In the genomic region with DNA sequence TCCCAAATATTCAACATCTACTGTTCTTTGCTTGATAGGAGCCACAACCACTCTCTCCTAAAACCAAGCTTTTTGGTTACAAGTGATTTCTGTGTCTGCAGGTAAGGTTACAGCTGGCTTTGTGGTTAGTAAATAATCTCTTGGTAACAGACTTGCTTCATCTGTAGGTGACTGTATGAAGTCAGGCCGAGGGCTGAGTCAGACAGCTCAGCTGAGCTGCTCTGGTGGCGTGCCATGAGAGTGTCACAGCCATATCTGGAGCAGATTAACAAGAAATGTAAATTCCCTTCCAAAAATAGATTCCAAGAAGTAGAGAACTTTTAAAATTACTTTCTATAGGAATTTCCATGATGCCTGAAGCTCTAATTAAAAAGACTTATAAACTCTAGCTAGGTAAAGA, we compare ENCODE assay signal across 8 cellular contexts. TPM values are rescaled to one million over a fixed set of nuclear protein-coding genes. Genes with fewer than 3 reads are reported as not detected.
A peak's percentile ranks its signal among the peaks of the same experiment; 100 is the strongest.
DNase-seq lines count a peak whose midpoint lies in the region; ATAC-seq and TF ChIP-seq lines count a peak whose summit lies in the region.

No MANE protein-coding gene starts in this region.

- TF ChIP-seq CTCF in kidney epithelial cell (IDR thresholded peaks at IDR 0.05; ENCODE audit: insufficient read depth, low read length, poor library complexity, severe bottlenecking) = no peak

- no peak overlapping the region for H3K4me3 ChIP-seq in kidney epithelial cell (ENCODE audit: low read depth, low read length)

- peak; percentile 45 for DNase-seq in RKO (ENCODE audit: low spot score)
- DNase-seq in kidney epithelial cell (ENCODE audit: low read depth) = peak; percentile 71
- no peak for DNase-seq in NCI-H187 (lab: John Stamatoyannopoulos, UW)
- DNase-seq in stimulated activated naive CD4-positive, alpha-beta T cell (lab: John Stamatoyannopoulos, UW) = no peak
- DNase-seq in NCI-H345 treated with DMSO at 0.1 percent for 48 hours (lab: John Stamatoyannopoulos, UW; ENCODE audit: unreplicated experiment) = no peak
- DNase-seq in HT-29 (ENCODE audit: low spot score) = no peak

- H3K27me3 ChIP-seq in kidney epithelial cell (ENCODE audit: control insufficient read depth, insufficient read depth, low read length) = no peaks in the 10 kb centered on the region

- H3K36me3 ChIP-seq in kidney epithelial cell (ENCODE audit: control insufficient read depth, insufficient read depth, low read length) = no peaks in the 10 kb centered on the region

- ATAC-seq in GM18499 (IDR thresholded peaks at IDR 0.05; ENCODE audit: insufficient read depth, unreplicated experiment) (peak; percentile 58), HG02610 (IDR thresholded peaks at IDR 0.05; ENCODE audit: unreplicated experiment) (peak; percentile 99)

RNA-seq across cellular contexts. Expression of gene TAS2R1, which starts 23.7 kb away (rescaled TPM):
- total RNA-seq in kidney epithelial cell = not detected in 2 replicates
- total RNA-seq in HT-29 (2014; rRNA removed; shearing (Covaris generic)) = not detected in 2 replicates

Comparison
In these comparisons a context has a peak if more than half of its experiments do, and no peak if none do; other contexts are left out.
1. DNase-seq: peak in RKO (single experiment) and kidney epithelial cell (single experiment); none in NCI-H187 (0 of 2), stimulated activated naive CD4-positive, alpha-beta T cell (0 of 6), NCI-H345 treated with DMSO at 0.1 percent for 48 hours (single experiment) and HT-29 (single experiment).